Comparison of ENCODE assay signal across 10 cellular contexts in genomic region chr13:97142452-97142851, GRCh38.
DNase-seq lines count a peak whose midpoint lies in the region; ATAC-seq and TF ChIP-seq lines count a peak whose summit lies in the region.
"Had no signal": no experiment of that assay in that cellular context is flagged by ENCODE, and none has a peak within 500 bp of the region (broad histone marks: within the 10 kb centered on the region; RNA-seq: fewer than 3 reads in every experiment).

No MANE protein-coding gene starts in this region.

- H3K4me3 Mint-ChIP-seq in activated CD4-positive, alpha-beta memory T cell treated with anti-CD3 and anti-CD28 coated beads, Interleukin-2, amount 10 ng/mL, durations not matched to agents 7 days and 5 days: peak overlapping the region; percentile 6
- H3K4me3 Mint-ChIP-seq in activated CD4-positive, alpha-beta memory T cell treated with anti-CD3 and anti-CD28 coated beads for 36 hours: no peak overlapping the region
- H3K4me3 Mint-ChIP-seq in WTC11 (no peak overlapping the region; the same call in 1 of the 2 replicates), type B pancreatic cell (peak overlapping the region; percentile 77)

- TF ChIP-seq CTCF in WTC11 (IDR thresholded peaks at IDR 0.05): no peak
- no peak for TF ChIP-seq CTCF in type B pancreatic cell (conservative IDR thresholded peaks at IDR 0.05)

- H3K36me3 Mint-ChIP-seq in activated CD4-positive, alpha-beta memory T cell treated with anti-CD3 and anti-CD28 coated beads, Interleukin-2, amount 10 ng/mL, durations not matched to agents 7 days and 5 days (ENCODE audit: low read depth): no peaks in the 10 kb centered on the region
- no peaks in the 10 kb centered on the region for H3K36me3 Mint-ChIP-seq in activated CD4-positive, alpha-beta memory T cell treated with anti-CD3 and anti-CD28 coated beads for 36 hours
- H3K36me3 Mint-ChIP-seq in WTC11 (no peaks in the 10 kb centered on the region), type B pancreatic cell (no peaks in the 10 kb centered on the region)

- H3K4me1 Mint-ChIP-seq in activated CD4-positive, alpha-beta memory T cell treated with anti-CD3 and anti-CD28 coated beads, Interleukin-2, amount 10 ng/mL, durations not matched to agents 7 days and 5 days: peaks cover 8% of the 10 kb centered on the region
- peaks cover 11% of the 10 kb centered on the region for H3K4me1 Mint-ChIP-seq in activated CD4-positive, alpha-beta memory T cell treated with anti-CD3 and anti-CD28 coated beads for 36 hours (ENCODE audit: low read depth)
- H3K4me1 Mint-ChIP-seq in WTC11 (peaks cover 18% of the 10 kb centered on the region), type B pancreatic cell (ENCODE audit: unreplicated experiment) (peaks cover 21% of the 10 kb centered on the region)

- no peak for DNase-seq in activated CD4-positive, alpha-beta memory T cell treated with anti-CD3 and anti-CD28 coated beads, Interleukin-2, amount 10 ng/mL, durations not matched to agents 7 days and 5 days
- DNase-seq in activated CD4-positive, alpha-beta memory T cell treated with anti-CD3 and anti-CD28 coated beads for 36 hours: no peak
- DNase-seq in WTC11 (ENCODE audit: low spot score) (peak; percentile 30), left kidney (ENCODE audit: low read depth, low spot score) (peak; percentile 18), type B pancreatic cell (ENCODE audit: extremely low spot score, unreplicated experiment) (no peak)
- DNase-seq in stimulated activated CD4-positive, alpha-beta T cell treated with anti-CD3 and anti-CD28 coated beads, Interleukin-2, amount 100 ng/mL, for 48 hours: no peak
- DNase-seq: BE2C, KG1 had no signal

- no peaks in the 10 kb centered on the region for H3K9me3 Mint-ChIP-seq in activated CD4-positive, alpha-beta memory T cell treated with anti-CD3 and anti-CD28 coated beads, Interleukin-2, amount 10 ng/mL, durations not matched to agents 7 days and 5 days
- no peaks in the 10 kb centered on the region for H3K9me3 Mint-ChIP-seq in activated CD4-positive, alpha-beta memory T cell treated with anti-CD3 and anti-CD28 coated beads for 36 hours
- H3K9me3 Mint-ChIP-seq in WTC11: no peaks in the 10 kb centered on the region
- H3K9me3 Mint-ChIP-seq in type B pancreatic cell: no peaks in the 10 kb centered on the region

- H3K27ac Mint-ChIP-seq in activated CD4-positive, alpha-beta memory T cell treated with anti-CD3 and anti-CD28 coated beads, Interleukin-2, amount 10 ng/mL, durations not matched to agents 7 days and 5 days: no peak overlapping the region
- H3K27ac Mint-ChIP-seq in activated CD4-positive, alpha-beta memory T cell treated with anti-CD3 and anti-CD28 coated beads for 36 hours: no peak overlapping the region
- H3K27ac Mint-ChIP-seq in WTC11 (no peak overlapping the region), type B pancreatic cell (peak overlapping the region; percentile 78)

- H3K27me3 Mint-ChIP-seq in activated CD4-positive, alpha-beta memory T cell treated with anti-CD3 and anti-CD28 coated beads, Interleukin-2, amount 10 ng/mL, durations not matched to agents 7 days and 5 days: peaks cover 7% of the 10 kb centered on the region
- H3K27me3 Mint-ChIP-seq in activated CD4-positive, alpha-beta memory T cell treated with anti-CD3 and anti-CD28 coated beads for 36 hours: peaks cover 24% of the 10 kb centered on the region
- H3K27me3 Mint-ChIP-seq in WTC11 (ENCODE audit: low read depth): peaks cover 51% of the 10 kb centered on the region
- H3K27me3 Mint-ChIP-seq in type B pancreatic cell: no peaks in the 10 kb centered on the region

- intact Hi-C loops in activated CD4-positive, alpha-beta memory T cell treated with anti-CD3 and anti-CD28 coated beads for 36 hours (cut with micrococcal nuclease): no loop called here

- ATAC-seq in WTC11 (peak; percentile 71), HG02759 (IDR thresholded peaks at IDR 0.05; ENCODE audit: unreplicated experiment) (no peak), GM18511 (IDR thresholded peaks at IDR 0.05; ENCODE audit: unreplicated experiment) (no peak)

- POLR2A ChIA-PET in activated CD4-positive, alpha-beta memory T cell treated with anti-CD3 and anti-CD28 coated beads, Interleukin-2, amount 10 ng/mL, durations not matched to agents 7 days and 5 days (lab: Charles Lee): no interaction called here
- POLR2A ChIA-PET in activated CD4-positive, alpha-beta memory T cell treated with anti-CD3 and anti-CD28 coated beads for 36 hours (lab: Charles Lee): interaction anchor here (1.6 kb wide), 1 partner anchor 17 kb away, joined by 6 read pairs; no protein-coding TSS in a partner anchor
- POLR2A ChIA-PET in WTC11 (lab: Charles Lee): interaction anchor here (0.6 kb wide), 1 partner anchor 82 kb away, joined by 3 read pairs; no protein-coding TSS in a partner anchor

- CTCF ChIA-PET in activated CD4-positive, alpha-beta memory T cell treated with anti-CD3 and anti-CD28 coated beads, Interleukin-2, amount 10 ng/mL, durations not matched to agents 7 days and 5 days (lab: Charles Lee): interaction anchor here (0.8 to 1.1 kb wide), 2 partner anchors 32 to 162 kb away, joined by 3 read pairs; no protein-coding TSS in a partner anchor
- CTCF ChIA-PET in activated CD4-positive, alpha-beta memory T cell treated with anti-CD3 and anti-CD28 coated beads for 36 hours (lab: Charles Lee): interaction anchor here (1.0 to 3.7 kb wide), 5 partner anchors 8 to 215 kb away, joined by 3 to 21 read pairs (median 4); no protein-coding TSS in a partner anchor
- CTCF ChIA-PET in WTC11 (lab: Charles Lee): interaction anchor here (0.7 to 1.2 kb wide), 3 partner anchors 33 to 205 kb away, joined by 3 to 5 read pairs (median 3); no protein-coding TSS in a partner anchor

TF ChIP-seq in WTC11, 78 proteins besides CTCF, POLR2A, EP300 and RAD21:
- TF ChIP-seq MXD4 (CRISPR knock-in tag; IDR thresholded peaks at IDR 0.05; ENCODE audit: borderline replicate concordance): no peak
- TF ChIP-seq CREB1 (CRISPR knock-in tag; IDR thresholded peaks at IDR 0.05): no peak
- TF ChIP-seq IRF2 (CRISPR knock-in tag; IDR thresholded peaks at IDR 0.05; ENCODE audit: borderline replicate concordance, low read depth): no peak
- TF ChIP-seq AR (CRISPR knock-in tag; IDR thresholded peaks at IDR 0.05): no peak
- TF ChIP-seq ZNF232 (CRISPR knock-in tag; IDR thresholded peaks at IDR 0.05): no peak
- no peak for TF ChIP-seq GTF2I (CRISPR knock-in tag; conservative IDR thresholded peaks at IDR 0.05)
- no peak for TF ChIP-seq ETV6 (CRISPR knock-in tag; IDR thresholded peaks at IDR 0.05)
- TF ChIP-seq SP1 (CRISPR knock-in tag; conservative IDR thresholded peaks at IDR 0.05): no peak

Comparison
In these comparisons a context has a peak if more than half of its experiments do, and no peak if none do; other contexts are left out.
1. H3K4me3 Mint-ChIP-seq: peak in activated CD4-positive, alpha-beta memory T cell treated with anti-CD3 and anti-CD28 coated beads, Interleukin-2, amount 10 ng/mL, durations not matched to agents 7 days and 5 days (single experiment) and type B pancreatic cell (single experiment); none in activated CD4-positive, alpha-beta memory T cell treated with anti-CD3 and anti-CD28 coated beads for 36 hours (single experiment) and WTC11 (single experiment).
2. DNase-seq: peak in WTC11 (single experiment) and left kidney (single experiment); none in activated CD4-positive, alpha-beta memory T cell treated with anti-CD3 and anti-CD28 coated beads, Interleukin-2, amount 10 ng/mL, durations not matched to agents 7 days and 5 days (single experiment), activated CD4-positive, alpha-beta memory T cell treated with anti-CD3 and anti-CD28 coated beads for 36 hours (single experiment), type B pancreatic cell (single experiment) and stimulated activated CD4-positive, alpha-beta T cell treated with anti-CD3 and anti-CD28 coated beads, Interleukin-2, amount 100 ng/mL, for 48 hours (0 of 2).